Comparison of ENCODE assay signal across 23 cellular contexts in genomic region chr12:132839558-132840235, GRCh38. TPM values are rescaled to one million over a fixed set of nuclear protein-coding genes. Genes with fewer than 3 reads are reported as not detected.
DNase-seq lines count a peak whose midpoint lies in the region; ATAC-seq, FAIRE-seq and TF ChIP-seq lines count a peak whose summit lies in the region.
"Had no signal": no experiment of that assay in that cellular context is flagged by ENCODE, and none has a peak within 500 bp of the region (broad histone marks: within the 10 kb centered on the region; RNA-seq: fewer than 3 reads in every experiment).

No MANE protein-coding gene starts in this region.

- no peaks in the 10 kb centered on the region for H3K9me3 ChIP-seq in GM12878 (replicated peaks; ENCODE audit: control insufficient read depth, insufficient read depth, low read length)
- H3K9me3 ChIP-seq in neuronal stem cell (replicated peaks in 1 of 2; ENCODE audit: control insufficient read depth in 2 of 2, insufficient read depth in 1 of 2, low read depth in 1 of 2, low read length in 2 of 2) = no peaks in the 10 kb centered on the region

- H3K4me1 Mint-ChIP-seq in activated CD4-positive, alpha-beta T cell treated with anti-CD3 and anti-CD28 coated beads, Interleukin-2, amount 10 ng/mL, durations not matched to agents 7 days and 5 days = peaks cover 30% of the 10 kb centered on the region
- peaks cover 17% of the 10 kb centered on the region for H3K4me1 Mint-ChIP-seq in activated CD4-positive, alpha-beta T cell treated with anti-CD3 and anti-CD28 coated beads for 36 hours
- H3K4me1 Mint-ChIP-seq: GM23338, H9 had no signal

- H3K23ac ChIP-seq in neuronal stem cell (ENCODE audit: low read depth, low read length, poor library complexity) = no peak overlapping the region

- 82% methylated on average over 13 of the region's 14 CpGs for WGBS in GM12878 (ENCODE audit: insufficient coverage, insufficient replicate concordance, low lambda C conversion rate, missing lambda C conversion rate)
- no CpG with 5 or more reads among the region's 14 CpGs for WGBS in neuronal stem cell (ENCODE audit: extremely low coverage in 2 of 2, insufficient read length in 2 of 2, insufficient replicate concordance in 1 of 2), 2 donors

- H3K4me1 ChIP-seq in GM12878 (ENCODE audit: control insufficient read depth, insufficient read depth, low read length) (no peaks in the 10 kb centered on the region), neuronal stem cell (ENCODE audit: control insufficient read depth in 2 of 2, insufficient read depth in 1 of 2, low read depth in 1 of 2, low read length in 2 of 2) (no peaks in the 10 kb centered on the region)

- no peak overlapping the region for H2AFZ ChIP-seq in GM12878 (ENCODE audit: control insufficient read depth, low read depth, low read length)
- H2AFZ ChIP-seq in neuronal stem cell (ENCODE audit: low read length) = no peak overlapping the region
- H2AFZ ChIP-seq: GM23338 had no signal

- no peak overlapping the region for H3K18ac ChIP-seq in neuronal stem cell (ENCODE audit: low read length)

- TF ChIP-seq RAD21 in GM12878 (IDR thresholded peaks at IDR 0.05; ENCODE audit: insufficient read depth, low read depth, low read length) = no peak

- no peak overlapping the region for H4K91ac ChIP-seq in neuronal stem cell (ENCODE audit: low read depth, low read length, poor library complexity)

- in situ Hi-C loops in GM12878 (cut with MboI) = no loop called here

- H4K20me1 ChIP-seq in GM12878 (ENCODE audit: control insufficient read depth, insufficient read depth) = no peaks in the 10 kb centered on the region

- H3K4me3 Mint-ChIP-seq in activated CD4-positive, alpha-beta T cell treated with anti-CD3 and anti-CD28 coated beads, Interleukin-2, amount 10 ng/mL, durations not matched to agents 7 days and 5 days = no peak overlapping the region
- no peak overlapping the region for H3K4me3 Mint-ChIP-seq in activated CD4-positive, alpha-beta T cell treated with anti-CD3 and anti-CD28 coated beads for 36 hours
- H3K4me3 Mint-ChIP-seq: GM23338, H9, HFFc6, IgD-negative memory B cell had no signal

- H3K36me3 Mint-ChIP-seq in activated CD4-positive, alpha-beta T cell treated with anti-CD3 and anti-CD28 coated beads, Interleukin-2, amount 10 ng/mL, durations not matched to agents 7 days and 5 days (ENCODE audit: low read depth) = peaks cover 52% of the 10 kb centered on the region
- H3K36me3 Mint-ChIP-seq in activated CD4-positive, alpha-beta T cell treated with anti-CD3 and anti-CD28 coated beads for 36 hours (ENCODE audit: low read depth) = peaks cover 37% of the 10 kb centered on the region
- H3K36me3 Mint-ChIP-seq: IgD-negative memory B cell had no signal

- no peaks in the 10 kb centered on the region for H3K27me3 Mint-ChIP-seq in activated CD4-positive, alpha-beta T cell treated with anti-CD3 and anti-CD28 coated beads, Interleukin-2, amount 10 ng/mL, durations not matched to agents 7 days and 5 days
- no peaks in the 10 kb centered on the region for H3K27me3 Mint-ChIP-seq in activated CD4-positive, alpha-beta T cell treated with anti-CD3 and anti-CD28 coated beads for 36 hours
- H3K27me3 Mint-ChIP-seq: IgD-negative memory B cell had no signal

- DNase-seq in activated CD4-positive, alpha-beta T cell treated with anti-CD3 and anti-CD28 coated beads, Interleukin-2, amount 10 ng/mL, durations not matched to agents 7 days and 5 days = no peak
- no peak for DNase-seq in activated CD4-positive, alpha-beta T cell treated with anti-CD3 and anti-CD28 coated beads for 36 hours
- DNase-seq in GM12878 (ENCODE audit: low read depth, low spot score) = no peak
- DNase-seq in neuronal stem cell (ENCODE audit: low spot score) = no peak
- DNase-seq in nucleus accumbens (lab: John Stamatoyannopoulos, UW) = no peak
- DNase-seq: H9, HFFc6, Kasumi-1, NCI-H1105, NCI-H1436 treated with DMSO at 0.1 percent for 48 hours, NCI-H187 treated with DMSO at 0.1 percent for 48 hours, NCI-H2107, NCI-H524, NCI-H774, SIG-M5 had no signal

- no peak for TF ChIP-seq CTCF in GM12878 (IDR thresholded peaks at IDR 0.05 in 2 of 3, conservative IDR thresholded peaks at IDR 0.05 in 1 of 3; ENCODE audit: control insufficient read depth in 2 of 3, extremely low read depth in 1 of 3, insufficient read depth in 1 of 3, low read depth in 3 of 3, low read length in 3 of 3)

- no peak for ATAC-seq in activated CD4-positive, alpha-beta T cell treated with anti-CD3 and anti-CD28 coated beads for 36 hours
- ATAC-seq in GM12878 = no peak
- ATAC-seq in HG02610 (IDR thresholded peaks at IDR 0.05; ENCODE audit: unreplicated experiment) = no peak

- H3K27ac ChIP-seq in GM12878 (ENCODE audit: control insufficient read depth, insufficient read depth) = no peak overlapping the region
- no peak overlapping the region for H3K27ac ChIP-seq in neuronal stem cell (replicated peaks; ENCODE audit: low read length)
- H3K27ac ChIP-seq: SK-N-MC had no signal

- BruUV-seq in GM12878 (replicated peaks; lab: Mats Ljungman, UMichigan) = no TSS peak

- TF ChIP-seq EP300 in GM12878 (IDR thresholded peaks at IDR 0.05; ENCODE audit: borderline replicate concordance in 1 of 2, control insufficient read depth in 1 of 2, low read depth in 2 of 2, low read length in 2 of 2) = no peak

- no peak overlapping the region for H2BK15ac ChIP-seq in neuronal stem cell (ENCODE audit: low read length)

- POLR2A ChIA-PET in activated CD4-positive, alpha-beta T cell treated with anti-CD3 and anti-CD28 coated beads, Interleukin-2, amount 10 ng/mL, durations not matched to agents 7 days and 5 days (lab: Charles Lee) = no interaction called here
- POLR2A ChIA-PET in activated CD4-positive, alpha-beta T cell treated with anti-CD3 and anti-CD28 coated beads for 36 hours (lab: Charles Lee) = no interaction called here
- POLR2A ChIA-PET in GM12878 (lab: Charles Lee) = no interaction called here

- no peak overlapping the region for H2AK5ac ChIP-seq in neuronal stem cell (ENCODE audit: low read depth, low read length)

- H3K36me3 ChIP-seq in GM12878 (ENCODE audit: control insufficient read depth in 2 of 2, insufficient read depth in 2 of 2, low read length in 1 of 2) (peaks cover 6 to 11% of the 10 kb centered on the region in 2 experiments; a peak in 3 of 4 replicates), neuronal stem cell (replicated peaks in 1 of 2; ENCODE audit: control insufficient read depth in 2 of 2, insufficient read depth in 2 of 2, low read length in 2 of 2) (peaks cover 19 to 40% of the 10 kb centered on the region in 2 donors)

- H3K4me3 ChIP-seq in GM12878 (no peak overlapping the region), neuronal stem cell (ENCODE audit: low read length in 2 of 2) (no peak overlapping the region)
- H3K4me3 ChIP-seq: GM23338, SK-N-MC had no signal

- H3K9me3 Mint-ChIP-seq in activated CD4-positive, alpha-beta T cell treated with anti-CD3 and anti-CD28 coated beads, Interleukin-2, amount 10 ng/mL, durations not matched to agents 7 days and 5 days = no peaks in the 10 kb centered on the region
- H3K9me3 Mint-ChIP-seq in activated CD4-positive, alpha-beta T cell treated with anti-CD3 and anti-CD28 coated beads for 36 hours (ENCODE audit: low read depth) = no peaks in the 10 kb centered on the region
- H3K9me3 Mint-ChIP-seq: GM23338, H9, HFFc6, IgD-negative memory B cell had no signal

- peak overlapping the region; percentile 58 for H2BK12ac ChIP-seq in neuronal stem cell (ENCODE audit: low read length)

- no peak overlapping the region for H3K4ac ChIP-seq in neuronal stem cell (ENCODE audit: low read length)

- FAIRE-seq in GM12878 (lab: Jason Lieb, UNC) = no peak
- FAIRE-seq: D721Med, GM18507, RCC 7860 had no signal

- H3K14ac ChIP-seq in neuronal stem cell (ENCODE audit: low read length) = peak overlapping the region; percentile 3

- intact Hi-C loops in activated CD4-positive, alpha-beta T cell treated with anti-CD3 and anti-CD28 coated beads for 36 hours (cut with DNase I, micrococcal nuclease) = no loop called here
- intact Hi-C loops in GM12878 (cut with micrococcal nuclease; ENCODE audit: unreplicated experiment) = no loop called here

- TF ChIP-seq POLR2A in GM19193 (IDR thresholded peaks at IDR 0.05; ENCODE audit: extremely low read depth, insufficient read depth, insufficient read length) = peak; percentile 6
- TF ChIP-seq POLR2A in GM12878 (IDR thresholded peaks at IDR 0.05; ENCODE audit: low read depth, low read length) = peak; percentile 34

- H3K27ac Mint-ChIP-seq in activated CD4-positive, alpha-beta T cell treated with anti-CD3 and anti-CD28 coated beads, Interleukin-2, amount 10 ng/mL, durations not matched to agents 7 days and 5 days = peak overlapping the region; percentile 33
- H3K27ac Mint-ChIP-seq in activated CD4-positive, alpha-beta T cell treated with anti-CD3 and anti-CD28 coated beads for 36 hours = no peak overlapping the region
- H3K27ac Mint-ChIP-seq: GM23338, HFFc6 had no signal

- SMC1A ChIA-PET in GM12878 (lab: Charles Lee; ENCODE audit: uncharacterized antibody, unreplicated experiment) = no interaction called here

- no peaks in the 10 kb centered on the region for H3K79me2 ChIP-seq in GM12878 (ENCODE audit: control insufficient read depth, insufficient read depth, low read length)

- peaks cover 5% of the 10 kb centered on the region for H3K79me1 ChIP-seq in neuronal stem cell (ENCODE audit: low read depth, low read length)

- H3K27me3 ChIP-seq in GM12878 (replicated peaks in 1 of 2; ENCODE audit: control insufficient read depth in 2 of 2, insufficient read depth in 2 of 2, low read length in 1 of 2) (no peaks in the 10 kb centered on the region), neuronal stem cell (ENCODE audit: control insufficient read depth in 3 of 3, insufficient read depth in 3 of 3, low read depth in 1 of 3, low read length in 3 of 3) (peaks cover 0 to 1% (median 0%) of the 10 kb centered on the region in 3 experiments)

- no peak overlapping the region for H3K9ac ChIP-seq in GM12878 (ENCODE audit: control insufficient read depth, insufficient read depth, low read length)
- H3K9ac ChIP-seq in neuronal stem cell (ENCODE audit: low read depth, low read length, poor library complexity) = no peak overlapping the region

- CTCF ChIA-PET in activated CD4-positive, alpha-beta T cell treated with anti-CD3 and anti-CD28 coated beads, Interleukin-2, amount 10 ng/mL, durations not matched to agents 7 days and 5 days (lab: Charles Lee) = no interaction called here
- CTCF ChIA-PET in activated CD4-positive, alpha-beta T cell treated with anti-CD3 and anti-CD28 coated beads for 36 hours (lab: Charles Lee) = no interaction called here
- CTCF ChIA-PET in GM12878 (lab: Yijun Ruan, JAX) = no interaction called here

- H2BK120ac ChIP-seq in neuronal stem cell (ENCODE audit: low read depth, low read length) = no peak overlapping the region

- H3K4me2 ChIP-seq in GM12878 (ENCODE audit: control insufficient read depth, insufficient read depth) (no peak overlapping the region), neuronal stem cell (ENCODE audit: insufficient read depth, low read length, poor library complexity, severe bottlenecking) (no peak overlapping the region)
- H3K4me2 ChIP-seq: GM23338 had no signal

- no peak overlapping the region for H4K8ac ChIP-seq in neuronal stem cell (ENCODE audit: low read depth, low read length)

- peak overlapping the region; percentile 66 for H2BK5ac ChIP-seq in neuronal stem cell (ENCODE audit: low read length)

- RAD21 ChIA-PET in GM12878 (lab: Charles Lee; ENCODE audit: unreplicated experiment) = no interaction called here

RNA-seq across cellular contexts. Expression of gene GOLGA3, which starts 11.0 kb away (rescaled TPM):
- 10 to 100 TPM; 43.9 to 51.4 TPM for total RNA-seq in activated CD4-positive, alpha-beta T cell treated with anti-CD3 and anti-CD28 coated beads, Interleukin-2, amount 10 ng/mL, durations not matched to agents 7 days and 5 days
- total RNA-seq in activated CD4-positive, alpha-beta T cell treated with anti-CD3 and anti-CD28 coated beads for 36 hours = 10 to 100 TPM; 36.7 to 38.5 TPM
- 90.2 and 116 TPM in 2 replicates for total RNA-seq in GM12878 (2013; cell fraction: nucleolus; rRNA removed)
- 30.5 and 33.2 TPM in 2 replicates for total RNA-seq in GM12878 (2014; rRNA removed)
- total RNA-seq in GM12878 (2014; rRNA removed; fragmentation: Illumina TruSeq; extraction: Trizol) = 17.4 and 18.6 TPM in 2 replicates
- total RNA-seq in GM12878 (2021) = 36.3 and 42.7 TPM in 2 replicates
- polyA plus RNA-seq in GM12878 (2011; ENCODE audit: low read depth) = 8.9 TPM
- 5.7 and 9.7 TPM in 2 replicates for polyA plus RNA-seq in GM12878 (2011; rRNA removed)
- polyA plus RNA-seq in GM12878 (2011; cell fraction: cytosol; rRNA removed) = 13.4 and 15.2 TPM in 2 replicates
- polyA plus RNA-seq in GM12878 (2011; cell fraction: nucleus; rRNA removed) = 19.3 and 29.6 TPM in 2 replicates
- 18.0 and 18.3 TPM in 2 replicates for polyA plus RNA-seq in GM12878 (2012)
- 4.6 and 8.3 TPM in 2 replicates for polyA plus RNA-seq in GM12878 (2014; fragmentation: Illumina TruSeq; extraction: Trizol)
- 1 to 10 TPM; 2.0 to 3.7 TPM for polyA plus RNA-seq in GM12878 (2014; fragmentation: Nextera tagmentation; extraction: Ambion mirVana)
- 16.0 and 21.5 TPM in 2 replicates for polyA plus RNA-seq in GM12878 (2014; rRNA removed)
- polyA plus RNA-seq in GM12878 (2016; fragmentation: Nextera tagmentation; extraction: Ambion mirVana) = 10 to 100 TPM; 14.4 to 16.8 TPM
- 16.6 and 31.5 TPM in 2 replicates for polyA minus RNA-seq in GM12878 (2011; rRNA and poly(A)+ RNA removed)
- polyA minus RNA-seq in GM12878 (2011; cell fraction: cytosol; rRNA and poly(A)+ RNA removed) = 17.8 and 21.1 TPM in 2 replicates
- polyA minus RNA-seq in GM12878 (2011; cell fraction: nucleus; rRNA and poly(A)+ RNA removed) = 10.0 and 30.3 TPM in 2 replicates
- 6.8 TPM for polyA plus RNA-seq in neuronal stem cell (2013, experiment 1 of 2)
- polyA plus RNA-seq in neuronal stem cell (2013, experiment 2 of 2) = 7.2 TPM

RNA-seq across cellular contexts. Expression of gene CHFR, which starts 47.7 kb away (rescaled TPM):
- total RNA-seq in activated CD4-positive, alpha-beta T cell treated with anti-CD3 and anti-CD28 coated beads, Interleukin-2, amount 10 ng/mL, durations not matched to agents 7 days and 5 days = 10 to 100 TPM; 71.4 to 88.9 TPM
- 10 to 100 TPM; 36.5 to 36.8 TPM for total RNA-seq in activated CD4-positive, alpha-beta T cell treated with anti-CD3 and anti-CD28 coated beads for 36 hours
- total RNA-seq in GM12878 (2013; cell fraction: nucleolus; rRNA removed) = 140 and 141 TPM in 2 replicates
- 33.6 and 42.0 TPM in 2 replicates for total RNA-seq in GM12878 (2014; rRNA removed)
- total RNA-seq in GM12878 (2014; rRNA removed; fragmentation: Illumina TruSeq; extraction: Trizol) = 26.3 and 28.8 TPM in 2 replicates
- 40.9 and 43.4 TPM in 2 replicates for total RNA-seq in GM12878 (2021)
- 21.5 TPM for polyA plus RNA-seq in GM12878 (2011; ENCODE audit: low read depth)
- polyA plus RNA-seq in GM12878 (2011; rRNA removed) = 49.4 and 50.1 TPM in 2 replicates
- polyA plus RNA-seq in GM12878 (2011; cell fraction: cytosol; rRNA removed) = 51.2 and 54.2 TPM in 2 replicates
- 101 and 133 TPM in 2 replicates for polyA plus RNA-seq in GM12878 (2011; cell fraction: nucleus; rRNA removed)
- 25.6 and 31.4 TPM in 2 replicates for polyA plus RNA-seq in GM12878 (2012)
- polyA plus RNA-seq in GM12878 (2014; fragmentation: Illumina TruSeq; extraction: Trizol) = 30.8 and 40.0 TPM in 2 replicates
- 1 to 10 TPM; 1.1 to 2.1 TPM for polyA plus RNA-seq in GM12878 (2014; fragmentation: Nextera tagmentation; extraction: Ambion mirVana)
- 45.1 and 47.3 TPM in 2 replicates for polyA plus RNA-seq in GM12878 (2014; rRNA removed)
- 10 to 100 TPM; 21.1 to 23.7 TPM for polyA plus RNA-seq in GM12878 (2016; fragmentation: Nextera tagmentation; extraction: Ambion mirVana)
- 68.3 and 97.3 TPM in 2 replicates for polyA minus RNA-seq in GM12878 (2011; rRNA and poly(A)+ RNA removed)
- polyA minus RNA-seq in GM12878 (2011; cell fraction: cytosol; rRNA and poly(A)+ RNA removed) = 19.2 and 20.4 TPM in 2 replicates
- 27.9 and 59.0 TPM in 2 replicates for polyA minus RNA-seq in GM12878 (2011; cell fraction: nucleus; rRNA and poly(A)+ RNA removed)
- 18.4 TPM for polyA plus RNA-seq in neuronal stem cell (2013, experiment 1 of 2)
- 18.0 TPM for polyA plus RNA-seq in neuronal stem cell (2013, experiment 2 of 2)
